Comparison of ENCODE assay signal across 1 cellular context in genomic region chr2:179588486-179589145, GRCh38.
TF ChIP-seq lines count a peak whose summit lies in the region.

No MANE protein-coding gene starts in this region.

TF ChIP-seq in SK-N-SH, 30 proteins besides CTCF, POLR2A, EP300 and RAD21 (continued from another document):
- TF ChIP-seq REST (IDR thresholded peaks at IDR 0.05; ENCODE audit: low read depth, low read length) (no peak), RCOR1 (IDR thresholded peaks at IDR 0.05; ENCODE audit: low read length) (no peak), JUND (IDR thresholded peaks at IDR 0.05) (no peak), TCF12 (IDR thresholded peaks at IDR 0.05) (no peak), GATA2 (CRISPR knock-in tag; IDR thresholded peaks at IDR 0.05) (no peak), CHD2 (IDR thresholded peaks at IDR 0.05; ENCODE audit: low read length, partially characterized antibody) (no peak), FOXJ3 (CRISPR knock-in tag; IDR thresholded peaks at IDR 0.05) (no peak), ELF1 (IDR thresholded peaks at IDR 0.05) (no peak), IRF3 (IDR thresholded peaks at IDR 0.05; ENCODE audit: low read depth, low read length) (no peak)
